Comparison of ENCODE assay signal across 15 cellular contexts in genomic region chr13:98439136-98439828, GRCh38.
DNase-seq lines count a peak whose midpoint lies in the region; ATAC-seq and TF ChIP-seq lines count a peak whose summit lies in the region.
"Had no signal": no experiment of that assay in that cellular context is flagged by ENCODE, and none has a peak within 500 bp of the region (broad histone marks: within the 10 kb centered on the region; RNA-seq: fewer than 3 reads in every experiment).

No MANE protein-coding gene starts in this region.

- no peak overlapping the region for H3K9ac ChIP-seq in IMR-90 (ENCODE audit: low read depth, low read length)

- H3K27me3 ChIP-seq in IMR-90 (ENCODE audit: control insufficient read depth, insufficient read depth, low read length): no peaks in the 10 kb centered on the region
- no peaks in the 10 kb centered on the region for H3K27me3 ChIP-seq in aorta (ENCODE audit: control insufficient read depth in 1 of 2, insufficient read depth in 2 of 2, low read length in 1 of 2)
- H3K27me3 ChIP-seq in Peyer's patch: no peaks in the 10 kb centered on the region

- no peak overlapping the region for H3K4ac ChIP-seq in IMR-90 (ENCODE audit: low read depth, low read length)

- TF ChIP-seq RAD21 in IMR-90 (IDR thresholded peaks at IDR 0.05; ENCODE audit: low read length): no peak

- H3K23ac ChIP-seq in IMR-90 (ENCODE audit: low read depth, low read length): no peak overlapping the region

- H3K9me1 ChIP-seq in IMR-90 (ENCODE audit: insufficient read depth, low read length): peaks cover 11% of the 10 kb centered on the region

- H3K27ac ChIP-seq in IMR-90 (ENCODE audit: insufficient read depth, low read length) (no peak overlapping the region), aorta (ENCODE audit: low read depth in 1 of 2, low read length in 2 of 2) (no peak overlapping the region), Peyer's patch (no peak overlapping the region)

- peaks cover 0 to 22% of the 10 kb centered on the region in 2 experiments; a peak in 2 of 4 replicates for H3K79me1 ChIP-seq in IMR-90 (ENCODE audit: low read depth in 1 of 2, low read length in 2 of 2)

- H2BK15ac ChIP-seq in IMR-90 (ENCODE audit: low read depth, low read length): no peak overlapping the region

- BruUV-seq in IMR-90 (replicated peaks; lab: Mats Ljungman, UMichigan): no TSS peak

- H3K9me3 ChIP-seq in IMR-90 (ENCODE audit: control insufficient read depth, insufficient read depth, low read length): no peaks in the 10 kb centered on the region
- no peaks in the 10 kb centered on the region for H3K9me3 ChIP-seq in T-helper 17 cell (ENCODE audit: control insufficient read depth, low read length, poor library complexity, severe bottlenecking)
- H3K9me3 ChIP-seq in aorta (ENCODE audit: control insufficient read depth, low read length): no peaks in the 10 kb centered on the region
- H3K9me3 ChIP-seq in Peyer's patch: no peaks in the 10 kb centered on the region

- intact Hi-C loops in IMR-90 (cut with micrococcal nuclease): no loop called here
- intact Hi-C loops in aorta (cut with DNase I): loop anchor here in 1 of 2 donors (10.0 kb wide), 1 partner anchor 584 kb away; no protein-coding TSS in a partner anchor

- no peak overlapping the region for H3K18ac ChIP-seq in IMR-90 (ENCODE audit: low read depth, low read length)

- ATAC-seq in IMR-90 (ENCODE audit: low read depth) (no peak), T-helper 17 cell (no peak), aorta (ENCODE audit: low FRiP score) (no peak), GM18517 (IDR thresholded peaks at IDR 0.05; ENCODE audit: unreplicated experiment) (no peak), GM19395 (IDR thresholded peaks at IDR 0.05; ENCODE audit: unreplicated experiment) (no peak)
- ATAC-seq: GM23338 had no signal

- H3K27me3 Mint-ChIP-seq in T-helper 17 cell (peaks cover 16% of the 10 kb centered on the region), nephron progenitor cell (ENCODE audit: low read depth, poor library complexity) (no peaks in the 10 kb centered on the region)
- H3K27me3 Mint-ChIP-seq: CD4-positive, alpha-beta T cell had no signal

- 97% methylated on average over 7 of the region's 30 CpGs; no CpG with 5 or more reads in 1 of the 2 experiments for WGBS in IMR-90 (ENCODE audit: extremely low coverage in 2 of 2, insufficient read length in 1 of 2), 2 experiments
- 93 to 94% methylated on average over 29 to 30 of the region's 30 CpGs for WGBS in aorta, 2 donors

- peak overlapping the region; percentile 25 for H2AK9ac ChIP-seq in IMR-90 (replicated peaks; ENCODE audit: low read depth, low read length, poor library complexity)

- DNase-seq in IMR-90 (no peak), T-helper 17 cell (no peak), nephron progenitor cell (no peak), aorta (peak; percentile 17 to 65), Peyer's patch (no peak)
- DNase-seq: C1 segment of cervical spinal cord; CD4-positive, alpha-beta T cell; DMS79; EL; H7 had no signal

- no peak overlapping the region for H2BK120ac ChIP-seq in IMR-90 (ENCODE audit: low read depth, low read length)

- peaks cover 6% of the 10 kb centered on the region for H3K4me1 ChIP-seq in IMR-90 (ENCODE audit: control insufficient read depth, insufficient read depth, low read length)
- H3K4me1 ChIP-seq in aorta (ENCODE audit: control insufficient read depth in 1 of 2, insufficient read depth in 2 of 2, low read length in 2 of 2): no peaks in the 10 kb centered on the region
- no peaks in the 10 kb centered on the region for H3K4me1 ChIP-seq in Peyer's patch

- H3K4me3 ChIP-seq in IMR-90 (ENCODE audit: insufficient read depth, low read depth, low read length): no peak overlapping the region
- H3K4me3 ChIP-seq in aorta (ENCODE audit: low read length in 2 of 2): no peak overlapping the region
- no peak overlapping the region for H3K4me3 ChIP-seq in Peyer's patch
- H3K4me3 ChIP-seq: GM23338 had no signal

- CTCF ChIA-PET in IMR-90 (lab: Yijun Ruan, JAX): no interaction called here

- POLR2A ChIA-PET in IMR-90 (lab: Charles Lee; ENCODE audit: unreplicated experiment): no interaction called here

- no peak overlapping the region for H2BK5ac ChIP-seq in IMR-90 (ENCODE audit: low read depth, low read length, poor library complexity, severe bottlenecking)

- H3K56ac ChIP-seq in IMR-90 (ENCODE audit: extremely low read depth, insufficient read depth, low read length): no peak overlapping the region

- no peak overlapping the region for H2AFZ ChIP-seq in IMR-90 (replicated peaks; ENCODE audit: low read length, poor library complexity)
- H2AFZ ChIP-seq: GM23338 had no signal

- H4K91ac ChIP-seq in IMR-90 (ENCODE audit: insufficient read depth, low read depth, low read length): no peak overlapping the region

- H3K9me3 Mint-ChIP-seq in nephron progenitor cell: no peaks in the 10 kb centered on the region
- H3K9me3 Mint-ChIP-seq: CD4-positive, alpha-beta T cell; GM23338; IgD-negative memory B cell had no signal

- no peak overlapping the region for H3K4me2 ChIP-seq in IMR-90 (ENCODE audit: low read depth, low read length)
- H3K4me2 ChIP-seq: GM23338 had no signal

- H2BK20ac ChIP-seq in IMR-90 (ENCODE audit: low read depth, low read length): no peak overlapping the region

- in situ Hi-C loops in IMR-90 (cut with MboI; ENCODE audit: low sequenced_read_pairs): loop anchor here (25.0 kb wide), 1 partner anchor 598 kb away; no protein-coding TSS in a partner anchor

- no peak overlapping the region for H4K5ac ChIP-seq in IMR-90 (ENCODE audit: low read depth, low read length)

- peaks cover 13% of the 10 kb centered on the region for H4K20me1 ChIP-seq in IMR-90 (ENCODE audit: insufficient read depth, low read length)

- H3K36me3 Mint-ChIP-seq in T-helper 17 cell (ENCODE audit: low read depth): no peaks in the 10 kb centered on the region
- peaks cover 55% of the 10 kb centered on the region for H3K36me3 Mint-ChIP-seq in nephron progenitor cell (ENCODE audit: low read depth)
- H3K36me3 Mint-ChIP-seq: IgD-negative memory B cell had no signal

- H3K36me3 ChIP-seq in IMR-90 (ENCODE audit: control insufficient read depth, insufficient read depth, low read length): peaks cover 79% of the 10 kb centered on the region
- H3K36me3 ChIP-seq in aorta (ENCODE audit: control insufficient read depth in 1 of 2, insufficient read depth in 2 of 2, low read length in 1 of 2): no peaks in the 10 kb centered on the region
- H3K36me3 ChIP-seq in Peyer's patch: peaks cover 0 to 11% (median 0%) of the 10 kb centered on the region in 3 donors

- H3K27ac Mint-ChIP-seq in T-helper 17 cell: peak overlapping the region; percentile 24
- H3K27ac Mint-ChIP-seq in nephron progenitor cell: peak overlapping the region; percentile 29
- H3K27ac Mint-ChIP-seq: B cell; CD4-positive, alpha-beta T cell; GM23338 had no signal

- dilution Hi-C loops in IMR-90 (cut with HindIII; ENCODE audit: low sequenced_read_pairs, unreplicated experiment): no loop called here

- TF ChIP-seq POLR2A in IMR-90 (IDR thresholded peaks at IDR 0.05; ENCODE audit: low read depth, low read length) (no peak), Peyer's patch (IDR thresholded peaks at IDR 0.05) (no peak)

- H4K8ac ChIP-seq in IMR-90 (ENCODE audit: low read depth in 2 of 2, low read length in 2 of 2): no peak overlapping the region

- H2AK5ac ChIP-seq in IMR-90 (ENCODE audit: low read depth, low read length): no peak overlapping the region

- H3K14ac ChIP-seq in IMR-90 (replicated peaks; ENCODE audit: low read depth, low read length): no peak overlapping the region

- H3K4me3 Mint-ChIP-seq in T-helper 17 cell (no peak overlapping the region), nephron progenitor cell (no peak overlapping the region)
- H3K4me3 Mint-ChIP-seq: B cell; CD4-positive, alpha-beta T cell; GM23338; IgD-negative memory B cell had no signal

- peaks cover 7% of the 10 kb centered on the region for H3K4me1 Mint-ChIP-seq in T-helper 17 cell
- peaks cover 41% of the 10 kb centered on the region for H3K4me1 Mint-ChIP-seq in nephron progenitor cell
- H3K4me1 Mint-ChIP-seq: B cell, IgD-negative memory B cell had no signal

- TF ChIP-seq CTCF in IMR-90 (conservative IDR thresholded peaks at IDR 0.05; ENCODE audit: low read depth, low read length) (no peak), nephron progenitor cell (IDR thresholded peaks at IDR 0.05) (no peak), Peyer's patch (IDR thresholded peaks at IDR 0.05) (no peak)

TF ChIP-seq in IMR-90, 13 proteins besides CTCF, POLR2A, EP300 and RAD21:
- TF ChIP-seq NFE2L2 (IDR thresholded peaks at IDR 0.05; ENCODE audit: low read depth, low read length) (no peak), MXI1 (IDR thresholded peaks at IDR 0.05; ENCODE audit: borderline replicate concordance, low read depth, low read length) (no peak), SMC3 (IDR thresholded peaks at IDR 0.05; ENCODE audit: low read depth, low read length) (no peak), MAZ (IDR thresholded peaks at IDR 0.05; ENCODE audit: borderline replicate concordance, low read depth, low read length) (no peak), RFX5 (IDR thresholded peaks at IDR 0.05; ENCODE audit: low read depth, low read length) (no peak), FOS (IDR thresholded peaks at IDR 0.05; ENCODE audit: low read depth, low read length) (no peak)
TF ChIP-seq in IMR-90: peak in this region for 0.

Comparison
In these comparisons a context has a peak if more than half of its experiments do, and no peak if none do; other contexts are left out.
1. DNase-seq: peak in aorta (2 of 2); none in IMR-90 (single experiment), T-helper 17 cell (0 of 3), nephron progenitor cell (single experiment) and Peyer's patch (0 of 3).